In genomic region chr2:132668986-132669853, GRCh38 we compare ENCODE assay signal across 7 cellular contexts. TPM values are rescaled to one million over a fixed set of nuclear protein-coding genes. Genes with fewer than 3 reads are reported as not detected.
DNase-seq lines count a peak whose midpoint lies in the region; ATAC-seq and TF ChIP-seq lines count a peak whose summit lies in the region.

No MANE protein-coding gene starts in this region.

- intact Hi-C loops in ascending aorta (cut with DNase I), result no loop called here

- H3K36me3 ChIP-seq in HUES6 (ENCODE audit: control insufficient read depth, insufficient read depth, low read length), result no peaks in the 10 kb centered on the region
- H3K36me3 ChIP-seq in ascending aorta, result no peaks in the 10 kb centered on the region
- H3K36me3 ChIP-seq in suprapubic skin, result no peaks in the 10 kb centered on the region

- TF ChIP-seq CTCF in ascending aorta (IDR thresholded peaks at IDR 0.05) (no peak), suprapubic skin (IDR thresholded peaks at IDR 0.05) (no peak)

- TF ChIP-seq POLR2A in suprapubic skin (IDR thresholded peaks at IDR 0.05), result no peak

- WGBS in suprapubic skin, result 1% methylated on average over 29 of the region's 78 CpGs

- H3K4me3 ChIP-seq in HUES6 (ENCODE audit: low read depth, low read length) (peak overlapping the region; percentile 55), ascending aorta (peak overlapping the region; percentile 42 to 46), suprapubic skin (peak overlapping the region; percentile 48)

- peaks cover 9% of the 10 kb centered on the region; the same call in 1 of the 2 replicates for H3K4me1 ChIP-seq in HUES6 (ENCODE audit: control insufficient read depth, insufficient read depth, low read length)
- peaks cover 6 to 8% of the 10 kb centered on the region in 2 donors for H3K4me1 ChIP-seq in ascending aorta
- H3K4me1 ChIP-seq in suprapubic skin, result peaks cover 33% of the 10 kb centered on the region

- no peaks in the 10 kb centered on the region for H3K9me3 ChIP-seq in HUES6 (ENCODE audit: control insufficient read depth, insufficient read depth, low read depth, low read length)
- no peaks in the 10 kb centered on the region for H3K9me3 ChIP-seq in ascending aorta
- H3K9me3 ChIP-seq in suprapubic skin, result no peaks in the 10 kb centered on the region

- H3K27ac ChIP-seq in HUES6 (ENCODE audit: low read depth, low read length) (no peak overlapping the region), ascending aorta (no peak overlapping the region), suprapubic skin (no peak overlapping the region)

- H3K27me3 ChIP-seq in HUES6 (ENCODE audit: control insufficient read depth, insufficient read depth, low read length), result peaks cover 64% of the 10 kb centered on the region
- H3K27me3 ChIP-seq in ascending aorta, result peaks cover 6% of the 10 kb centered on the region
- peaks cover 43% of the 10 kb centered on the region for H3K27me3 ChIP-seq in suprapubic skin

- H3K9ac ChIP-seq in HUES6 (ENCODE audit: low read length), result peak overlapping the region; percentile 24

- no peak for ATAC-seq in HG03460 (IDR thresholded peaks at IDR 0.05; ENCODE audit: unreplicated experiment)

- TF ChIP-seq EP300 in suprapubic skin (IDR thresholded peaks at IDR 0.05), result no peak

- DNase-seq in ascending aorta (ENCODE audit: low spot score in 2 of 2), result no peak
- DNase-seq in iPS-NIHi7 (ENCODE audit: extremely low spot score), result peak; percentile 24
- DNase-seq in suprapubic skin (ENCODE audit: low spot score in 2 of 2), result no peak
- no peak for DNase-seq in SHP77 treated with DMSO at 0.1 percent for 48 hours (lab: John Stamatoyannopoulos, UW)
- no peak for DNase-seq in kidney glomerular epithelial cell (lab: John Stamatoyannopoulos, UW)

RNA-seq across cellular contexts. Expression of gene LYPD1, which starts 0.8 kb away (rescaled TPM):
- total RNA-seq in ascending aorta (not detected), suprapubic skin (under 1 TPM in 1 of 4 donors, not detected in 3; 0.34 TPM)
